ENCODE assay signal across 26 cellular contexts in the genomic region with DNA sequence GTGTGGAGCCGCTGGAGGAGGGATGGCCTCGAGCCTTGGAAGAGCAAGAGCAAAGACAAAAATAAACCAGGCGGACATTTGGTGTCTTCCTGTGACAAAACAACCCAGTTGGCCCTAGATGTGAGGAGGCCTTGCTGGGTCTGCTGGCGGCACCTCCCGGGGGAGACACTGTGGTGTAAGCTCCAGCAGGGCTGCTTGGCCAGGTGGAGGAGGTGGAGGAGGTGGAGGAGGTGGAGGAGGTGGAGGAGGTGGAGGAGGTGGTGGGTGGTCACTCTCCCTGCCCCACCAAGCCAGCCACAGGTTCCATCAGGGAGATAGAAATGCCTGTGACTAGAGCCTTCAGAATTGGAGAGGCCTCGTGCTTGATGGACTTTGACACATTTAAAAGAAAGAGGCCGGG.
"Had no signal": no experiment of that assay in that cellular context is flagged by ENCODE, and none has a peak within 500 bp of the region (broad histone marks: within the 10 kb centered on the region; RNA-seq: fewer than 3 reads in every experiment).

No MANE protein-coding gene starts in this region.

- H3K9me3 ChIP-seq: esophagus muscularis mucosa, heart right ventricle had no signal

- ATAC-seq: effector memory CD8-positive, alpha-beta T cell; foreskin keratinocyte; heart right ventricle; naive thymus-derived CD8-positive, alpha-beta T cell had no signal

- H3K27me3 Mint-ChIP-seq: activated naive CD8-positive, alpha-beta T cell treated with anti-CD3 and anti-CD28 coated beads, Interleukin-2, amount 10 ng/mL, durations not matched to agents 7 days and 5 days; activated T-cell treated with anti-CD3 and anti-CD28 coated beads, Interleukin-2, amount 50 U/mL, for 24 hours; effector memory CD8-positive, alpha-beta T cell; memory B cell; naive thymus-derived CD8-positive, alpha-beta T cell; stimulated activated naive CD8-positive, alpha-beta T cell treated with anti-CD3 and anti-CD28 coated beads, Interleukin-15, Interleukin-2, amounts not matched to agents 100 ng/mL and 50 ng/mL, for 24 hours; type B pancreatic cell had no signal

- H3K4me1 ChIP-seq: esophagus muscularis mucosa, foreskin keratinocyte, heart right ventricle had no signal

- FAIRE-seq: astrocyte had no signal

- DNase-seq: activated CD4-positive, alpha-beta T cell treated with anti-CD3 and anti-CD28 coated beads for 4 hours; activated CD4-positive, alpha-beta T cell treated with anti-CD3 and anti-CD28 coated beads, Interleukin-2, amount 50 U/mL, for 4 hours; activated CD8-positive, alpha-beta memory T cell treated with anti-CD3 and anti-CD28 coated beads, Interleukin-2, amount 50 U/mL, for 48 hours; activated naive CD8-positive, alpha-beta T cell treated with anti-CD3 and anti-CD28 coated beads, Interleukin-2, amount 10 ng/mL, durations not matched to agents 7 days and 5 days; activated T-cell treated with anti-CD3 and anti-CD28 coated beads, Interleukin-2, amount 50 U/mL, for 24 hours; amniotic stem cell; brain microvascular endothelial cell; caudate nucleus; cortex of kidney; effector memory CD8-positive, alpha-beta T cell; foreskin keratinocyte; heart right ventricle; midbrain; naive thymus-derived CD8-positive, alpha-beta T cell; nucleus accumbens; right cardiac atrium; stimulated activated CD4-positive, alpha-beta T cell treated with anti-CD3 and anti-CD28 coated beads, Interleukin-15, amount 100 ng/mL, for 24 hours; stimulated activated CD4-positive, alpha-beta T cell treated with anti-CD3 and anti-CD28 coated beads, Interleukin-2, amount 100 ng/mL, for 24 hours; substantia nigra had no signal

- H3K9me3 Mint-ChIP-seq: activated naive CD8-positive, alpha-beta T cell treated with anti-CD3 and anti-CD28 coated beads, Interleukin-2, amount 10 ng/mL, durations not matched to agents 7 days and 5 days; activated T-cell treated with anti-CD3 and anti-CD28 coated beads, Interleukin-2, amount 50 U/mL, for 24 hours; activated T-helper 2 cell treated with anti-CD3 and anti-CD28 coated beads, Interferon-gamma antibody, Interleukin-2, Interleukin-4, amounts not matched to agents 10 μg/mL and 5 μg/mL and 100 μg/mL, durations not matched to agents 14 hours and 24 hours and 36 hours; effector memory CD8-positive, alpha-beta T cell; memory B cell; naive thymus-derived CD8-positive, alpha-beta T cell; neural crest cell; stimulated activated naive CD8-positive, alpha-beta T cell treated with anti-CD3 and anti-CD28 coated beads, Interleukin-15, Interleukin-2, amounts not matched to agents 100 ng/mL and 50 ng/mL, for 24 hours; type B pancreatic cell had no signal

- H3K4me3 ChIP-seq: esophagus muscularis mucosa, heart right ventricle had no signal

- H3K27ac Mint-ChIP-seq: activated naive CD8-positive, alpha-beta T cell treated with anti-CD3 and anti-CD28 coated beads, Interleukin-2, amount 10 ng/mL, durations not matched to agents 7 days and 5 days; activated T-cell treated with anti-CD3 and anti-CD28 coated beads, Interleukin-2, amount 50 U/mL, for 24 hours; activated T-helper 2 cell treated with anti-CD3 and anti-CD28 coated beads, Interferon-gamma antibody, Interleukin-2, Interleukin-4, amounts not matched to agents 10 μg/mL and 5 μg/mL and 100 μg/mL, durations not matched to agents 14 hours and 24 hours and 36 hours; memory B cell; stimulated activated naive CD8-positive, alpha-beta T cell treated with anti-CD3 and anti-CD28 coated beads, Interleukin-15, Interleukin-2, amounts not matched to agents 100 ng/mL and 50 ng/mL, for 24 hours; type B pancreatic cell had no signal

- H3K27ac ChIP-seq: brain microvascular endothelial cell, esophagus muscularis mucosa, foreskin keratinocyte, heart right ventricle had no signal

- H3K4me1 Mint-ChIP-seq: activated naive CD8-positive, alpha-beta T cell treated with anti-CD3 and anti-CD28 coated beads, Interleukin-2, amount 10 ng/mL, durations not matched to agents 7 days and 5 days; neural crest cell had no signal

- H3K27me3 ChIP-seq: brain microvascular endothelial cell, esophagus muscularis mucosa, foreskin keratinocyte, heart right ventricle had no signal

- H3K4me3 Mint-ChIP-seq: activated naive CD8-positive, alpha-beta T cell treated with anti-CD3 and anti-CD28 coated beads, Interleukin-2, amount 10 ng/mL, durations not matched to agents 7 days and 5 days; activated T-cell treated with anti-CD3 and anti-CD28 coated beads, Interleukin-2, amount 50 U/mL, for 24 hours; effector memory CD8-positive, alpha-beta T cell; memory B cell; naive thymus-derived CD8-positive, alpha-beta T cell; neural crest cell; stimulated activated naive CD8-positive, alpha-beta T cell treated with anti-CD3 and anti-CD28 coated beads, Interleukin-15, Interleukin-2, amounts not matched to agents 100 ng/mL and 50 ng/mL, for 24 hours; type B pancreatic cell had no signal
